ENCODE assay signal across 15 cellular contexts in genomic region chr2:48016620-48017019, GRCh38.
DNase-seq lines count a peak whose midpoint lies in the region; ATAC-seq and TF ChIP-seq lines count a peak whose summit lies in the region.
"Had no signal": no experiment of that assay in that cellular context is flagged by ENCODE, and none has a peak within 500 bp of the region (broad histone marks: within the 10 kb centered on the region; RNA-seq: fewer than 3 reads in every experiment).

No MANE protein-coding gene starts in this region.

- no peaks in the 10 kb centered on the region for H3K36me3 Mint-ChIP-seq in neural crest cell (ENCODE audit: low read depth)

- no peaks in the 10 kb centered on the region for H3K4me1 Mint-ChIP-seq in neural crest cell

- no peak overlapping the region for H3K27ac Mint-ChIP-seq in neural crest cell (ENCODE audit: unreplicated experiment)

- TF ChIP-seq CTCF in cardiac fibroblast (IDR thresholded peaks at IDR 0.05; ENCODE audit: low read depth, low read length) = peak; percentile 31
- TF ChIP-seq CTCF in neural crest cell (conservative IDR thresholded peaks at IDR 0.05) = peak; percentile 51

- H3K9me3 Mint-ChIP-seq in neural crest cell = peaks cover 6% of the 10 kb centered on the region

- H3K4me3 ChIP-seq in cardiac fibroblast (replicated peaks in 1 of 2; ENCODE audit: low read depth in 2 of 2, low read length in 2 of 2) = no peak overlapping the region
- H3K4me3 ChIP-seq: lower lobe of right lung, pancreas had no signal

- no peak overlapping the region for H3K4me3 Mint-ChIP-seq in neural crest cell

- H3K27me3 Mint-ChIP-seq in neural crest cell (ENCODE audit: low read depth) = no peaks in the 10 kb centered on the region

- ATAC-seq in GM19351 (IDR thresholded peaks at IDR 0.05; ENCODE audit: unreplicated experiment) (no peak), HG03469 (IDR thresholded peaks at IDR 0.05; ENCODE audit: unreplicated experiment) (no peak)
- ATAC-seq: lower lobe of right lung; pancreas; stimulated activated naive CD8-positive, alpha-beta T cell treated with anti-CD3 and anti-CD28 coated beads, Interleukin-15, Interleukin-2, amounts not matched to agents 100 U/mL and 50 U/mL, for 24 hours had no signal

- DNase-seq in DMS 273 (lab: John Stamatoyannopoulos, UW; ENCODE audit: unreplicated experiment) (peak; percentile 42), DMS 273 treated with DMSO at 0.1 percent for 48 hours (lab: John Stamatoyannopoulos, UW) (no peak), HuH-7 (ENCODE audit: low spot score) (peak; percentile 6), cardiac fibroblast (ENCODE audit: low read depth in 2 of 2) (no peak), neural crest cell (ENCODE audit: low read depth, low spot score) (no peak), NCI-H524 (lab: John Stamatoyannopoulos, UW) (no peak)
- DNase-seq: 8988T; activated naive CD4-positive, alpha-beta T cell treated with anti-CD3 and anti-CD28 coated beads, Interleukin-2, amount 50 U/mL, for 16 hours; IMR-90; lower lobe of right lung; NCI-H2227 treated with DMSO at 0.1 percent for 48 hours; pancreas; stimulated activated naive CD8-positive, alpha-beta T cell treated with anti-CD3 and anti-CD28 coated beads, Interleukin-15, Interleukin-2, amounts not matched to agents 100 U/mL and 50 U/mL, for 24 hours had no signal

Comparison
In these comparisons a context has a peak if more than half of its experiments do, and no peak if none do; other contexts are left out.
1. DNase-seq: peak in DMS 273 (single experiment) and HuH-7 (single experiment); none in DMS 273 treated with DMSO at 0.1 percent for 48 hours (single experiment), cardiac fibroblast (0 of 2), neural crest cell (single experiment) and NCI-H524 (0 of 2).